12 cellular contexts compared by ENCODE assay signal in the genomic region with DNA sequence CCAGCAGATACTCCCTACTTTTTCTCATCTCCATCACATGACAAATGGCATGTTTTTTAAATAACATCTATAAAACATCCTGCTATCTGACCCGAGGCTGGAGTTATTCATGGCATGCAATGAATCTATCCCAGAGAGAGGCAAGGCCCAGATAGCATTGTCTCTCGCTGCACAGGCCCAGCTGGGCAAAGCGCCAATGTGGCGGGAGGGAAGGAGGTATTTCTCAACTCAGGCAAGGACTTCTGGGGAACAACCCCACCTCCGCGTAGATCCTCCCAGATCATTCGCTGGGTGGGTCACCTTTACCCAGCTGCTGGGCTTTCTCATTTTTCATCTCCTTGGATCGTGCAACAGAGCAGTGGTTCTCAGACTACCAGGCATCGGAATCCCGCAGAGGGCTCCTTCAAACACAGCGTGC. TPM values are rescaled to one million over a fixed set of nuclear protein-coding genes. Genes with fewer than 3 reads are reported as not detected.
DNase-seq lines count a peak whose midpoint lies in the region; ATAC-seq and TF ChIP-seq lines count a peak whose summit lies in the region.
"Had no signal": no experiment of that assay in that cellular context is flagged by ENCODE, and none has a peak within 500 bp of the region (broad histone marks: within the 10 kb centered on the region; RNA-seq: fewer than 3 reads in every experiment).

No MANE protein-coding gene starts in this region.

- POLR2A ChIA-PET in RWPE1 (lab: Yijun Ruan, JAX; ENCODE audit: low non-redundant PET): no interaction called here

- no peaks in the 10 kb centered on the region for H3K36me3 Mint-ChIP-seq in effector memory CD8-positive, alpha-beta T cell (ENCODE audit: insufficient read depth)
- H3K36me3 Mint-ChIP-seq in activated CD8-positive, alpha-beta memory T cell treated with anti-CD3 and anti-CD28 coated beads, Interleukin-2, amount 10 ng/mL, durations not matched to agents 7 days and 5 days: no peaks in the 10 kb centered on the region

- no peak for TF ChIP-seq CTCF in RWPE1 (conservative IDR thresholded peaks at IDR 0.05; ENCODE audit: low read depth)
- no peak for TF ChIP-seq CTCF in fibroblast of villous mesenchyme (IDR thresholded peaks at IDR 0.05; ENCODE audit: insufficient read depth, low read depth, low read length)

- H3K9me3 Mint-ChIP-seq in effector memory CD8-positive, alpha-beta T cell: no peaks in the 10 kb centered on the region
- H3K9me3 Mint-ChIP-seq in activated CD8-positive, alpha-beta memory T cell treated with anti-CD3 and anti-CD28 coated beads, Interleukin-2, amount 10 ng/mL, durations not matched to agents 7 days and 5 days (ENCODE audit: low read depth): no peaks in the 10 kb centered on the region
- H3K9me3 Mint-ChIP-seq: dendritic cell treated with granulocyte-macrophage colony-stimulating factor and Interleukin-4, amounts not matched to agents 40 ng/mL and 50 ng/mL, for 4 days; T-helper 1 cell treated with Interleukin-12 subunit alpha and Interleukin-12 subunit beta and Interleukin-4 antibody, amounts not matched to agents 30 μg/mL and 1 μg/mL, for 36 hours had no signal

- H3K27ac Mint-ChIP-seq in effector memory CD8-positive, alpha-beta T cell: no peak overlapping the region
- no peak overlapping the region for H3K27ac Mint-ChIP-seq in activated CD8-positive, alpha-beta memory T cell treated with anti-CD3 and anti-CD28 coated beads, Interleukin-2, amount 10 ng/mL, durations not matched to agents 7 days and 5 days
- H3K27ac Mint-ChIP-seq: dendritic cell treated with granulocyte-macrophage colony-stimulating factor and Interleukin-4, amounts not matched to agents 40 ng/mL and 50 ng/mL, for 4 days; T-helper 1 cell treated with Interleukin-12 subunit alpha and Interleukin-12 subunit beta and Interleukin-4 antibody, amounts not matched to agents 30 μg/mL and 1 μg/mL, for 36 hours had no signal

- H3K27me3 Mint-ChIP-seq in effector memory CD8-positive, alpha-beta T cell: peaks cover 0 to 5% of the 10 kb centered on the region in 2 donors
- H3K27me3 Mint-ChIP-seq in activated CD8-positive, alpha-beta memory T cell treated with anti-CD3 and anti-CD28 coated beads, Interleukin-2, amount 10 ng/mL, durations not matched to agents 7 days and 5 days: no peaks in the 10 kb centered on the region

- no peak overlapping the region for H3K4me3 Mint-ChIP-seq in effector memory CD8-positive, alpha-beta T cell
- no peak overlapping the region for H3K4me3 Mint-ChIP-seq in activated CD8-positive, alpha-beta memory T cell treated with anti-CD3 and anti-CD28 coated beads, Interleukin-2, amount 10 ng/mL, durations not matched to agents 7 days and 5 days
- H3K4me3 Mint-ChIP-seq: dendritic cell treated with granulocyte-macrophage colony-stimulating factor and Interleukin-4, amounts not matched to agents 40 ng/mL and 50 ng/mL, for 4 days; T-helper 1 cell treated with Interleukin-12 subunit alpha and Interleukin-12 subunit beta and Interleukin-4 antibody, amounts not matched to agents 30 μg/mL and 1 μg/mL, for 36 hours had no signal

- no peak for ATAC-seq in effector memory CD8-positive, alpha-beta T cell (replicated peaks)
- ATAC-seq in activated CD8-positive, alpha-beta memory T cell treated with anti-CD3 and anti-CD28 coated beads, Interleukin-2, amount 10 ng/mL, durations not matched to agents 7 days and 5 days: no peak

- no peaks in the 10 kb centered on the region for H3K4me1 Mint-ChIP-seq in effector memory CD8-positive, alpha-beta T cell (ENCODE audit: low read depth in 2 of 2)
- no peaks in the 10 kb centered on the region for H3K4me1 Mint-ChIP-seq in activated CD8-positive, alpha-beta memory T cell treated with anti-CD3 and anti-CD28 coated beads, Interleukin-2, amount 10 ng/mL, durations not matched to agents 7 days and 5 days

- H3K27ac ChIP-seq in RWPE1: 0 out of 2 replicates have a peak overlapping the region, but pooled peaks have one; percentile 3

- CTCF ChIA-PET in RWPE1 (lab: Yijun Ruan, JAX): no interaction called here
- CTCF ChIA-PET in activated CD8-positive, alpha-beta memory T cell treated with anti-CD3 and anti-CD28 coated beads, Interleukin-2, amount 10 ng/mL, durations not matched to agents 7 days and 5 days (lab: Charles Lee): no interaction called here

- H3K4me3 ChIP-seq in fibroblast of villous mesenchyme (ENCODE audit: low read depth, low read length): no peak overlapping the region

- DNase-seq in Daoy (ENCODE audit: low read depth) (peak; percentile 77), RWPE1 (ENCODE audit: low spot score) (peak; percentile 29), fibroblast of villous mesenchyme (ENCODE audit: low read depth) (peak; percentile 88), non-pigmented ciliary epithelial cell (ENCODE audit: low read depth) (peak; percentile 79), NCI-H2107 (lab: John Stamatoyannopoulos, UW) (no peak)
- DNase-seq in effector memory CD8-positive, alpha-beta T cell: no peak
- no peak for DNase-seq in activated CD4-positive, alpha-beta T cell treated with anti-CD3 and anti-CD28 coated beads, Interleukin-2, amount 50 U/mL, for 4 hours
- DNase-seq in activated CD8-positive, alpha-beta memory T cell treated with anti-CD3 and anti-CD28 coated beads, Interleukin-2, amount 10 ng/mL, durations not matched to agents 7 days and 5 days: no peak
- DNase-seq: NCI-H446 treated with DMSO at 0.1 percent for 48 hours, retina had no signal

RNA-seq across cellular contexts. Expression of a gene that starts 59.8 kb away (rescaled TPM):
- total RNA-seq in Daoy (2014; rRNA removed; shearing (Covaris generic)): 1.8 and 2.3 TPM in 2 replicates
- not detected in 2 replicates for total RNA-seq in fibroblast of villous mesenchyme
- not detected for total RNA-seq in activated CD8-positive, alpha-beta memory T cell treated with anti-CD3 and anti-CD28 coated beads, Interleukin-2, amount 10 ng/mL, durations not matched to agents 7 days and 5 days

Comparison
In these comparisons a context has a peak if more than half of its experiments do, and no peak if none do; other contexts are left out.
1. DNase-seq: peak in Daoy (single experiment), RWPE1 (single experiment), fibroblast of villous mesenchyme (single experiment) and non-pigmented ciliary epithelial cell (single experiment); none in effector memory CD8-positive, alpha-beta T cell (0 of 3), activated CD4-positive, alpha-beta T cell treated with anti-CD3 and anti-CD28 coated beads, Interleukin-2, amount 50 U/mL, for 4 hours (0 of 2), NCI-H2107 (single experiment) and activated CD8-positive, alpha-beta memory T cell treated with anti-CD3 and anti-CD28 coated beads, Interleukin-2, amount 10 ng/mL, durations not matched to agents 7 days and 5 days (single experiment).